In the genomic region with DNA sequence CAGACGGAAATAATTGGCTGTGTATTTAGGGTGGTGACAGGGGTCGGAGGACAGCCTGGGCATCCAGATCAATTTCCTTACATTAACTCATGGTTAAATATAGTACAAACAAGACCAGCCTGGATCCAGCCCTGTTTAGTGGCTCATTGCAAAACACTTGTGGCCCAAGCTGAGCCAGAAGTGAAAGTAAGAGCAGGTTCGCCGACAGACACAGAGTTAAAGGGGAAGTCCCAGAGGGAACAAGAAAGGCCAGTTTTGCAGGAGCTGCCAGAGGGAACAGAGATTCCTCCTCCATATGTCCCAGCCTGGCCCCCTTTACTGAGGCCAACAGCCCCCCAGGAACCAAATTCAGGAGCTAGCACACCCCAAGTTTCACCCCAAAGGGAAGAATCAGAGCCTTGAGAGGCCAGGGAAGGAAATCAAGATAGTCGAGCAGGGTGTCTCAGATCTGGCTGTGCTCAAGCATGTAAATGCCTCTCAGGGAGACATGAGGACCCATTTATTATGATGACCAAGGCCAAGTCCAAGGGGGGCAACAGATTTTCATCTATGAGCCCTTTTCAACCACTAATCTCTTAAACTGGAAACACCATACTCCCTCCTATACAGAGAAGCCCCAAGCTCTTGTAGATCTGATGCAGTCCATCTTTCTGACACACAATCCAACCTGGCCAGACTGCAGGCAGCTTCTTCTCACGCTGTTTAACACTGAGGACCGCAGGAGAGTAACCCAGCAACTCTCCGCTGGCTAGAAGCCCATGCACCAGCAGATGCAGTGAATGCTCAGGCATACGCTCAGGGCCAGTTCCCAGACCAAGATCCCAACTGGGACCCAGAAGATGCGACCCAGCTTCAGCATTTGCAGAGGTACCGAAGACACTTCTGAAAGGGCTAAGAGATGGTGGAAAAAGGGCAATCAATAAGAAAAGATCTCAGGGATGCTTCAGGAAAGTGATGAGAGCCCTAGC, we compare ENCODE assay signal across 8 cellular contexts. TPM values are rescaled to one million over a fixed set of nuclear protein-coding genes. Genes with fewer than 3 reads are reported as not detected.
DNase-seq lines count a peak whose midpoint lies in the region; ATAC-seq and TF ChIP-seq lines count a peak whose summit lies in the region.

No MANE protein-coding gene starts in this region.

- H3K36me3 Mint-ChIP-seq in CD4-positive, alpha-beta T cell (ENCODE audit: low read depth) = no peaks in the 10 kb centered on the region

- POLR2A ChIA-PET in CD4-positive, alpha-beta T cell (lab: Charles Lee) = interaction anchor here (1.0 kb wide), 1 partner anchor 169 kb away, joined by 3 read pairs; no protein-coding TSS in a partner anchor

- H3K79me2 ChIP-seq in osteoblast (ENCODE audit: insufficient read depth, low read length) = no peaks in the 10 kb centered on the region

- H3K27ac ChIP-seq in CD4-positive, alpha-beta T cell (ENCODE audit: low read depth, low read length) = no peak overlapping the region
- H3K27ac ChIP-seq in epithelial cell of prostate (no peak overlapping the region), osteoblast (ENCODE audit: low read depth, low read length) (peak overlapping the region; percentile 1)

- H3K4me2 ChIP-seq in osteoblast (ENCODE audit: insufficient read depth, low read length) = peak overlapping the region; percentile 86

- intact Hi-C loops in CD4-positive, alpha-beta T cell (cut with DNase I, micrococcal nuclease) = loop anchor here in 1 of 2 experiments (10.0 kb wide), 1 partner anchor 358 kb away; the partner anchor contains the start of gene MRPS33

- peak overlapping the region; percentile 92 for H2AFZ ChIP-seq in osteoblast (ENCODE audit: low read length)

- peaks cover 16% of the 10 kb centered on the region for H3K4me1 ChIP-seq in osteoblast (ENCODE audit: insufficient read depth, low read length)

- TF ChIP-seq CTCF in CD4-positive, alpha-beta T cell (IDR thresholded peaks at IDR 0.05) = no peak
- TF ChIP-seq CTCF in osteoblast (IDR thresholded peaks at IDR 0.05; ENCODE audit: extremely low read depth, low read depth, low read length) = no peak

- peaks cover 37% of the 10 kb centered on the region for H3K27me3 Mint-ChIP-seq in CD4-positive, alpha-beta T cell

- H3K9me3 ChIP-seq in CD4-positive, alpha-beta T cell (ENCODE audit: control insufficient read depth, low read length) = no peaks in the 10 kb centered on the region
- H3K9me3 ChIP-seq in osteoblast (ENCODE audit: low read depth, low read length) = no peaks in the 10 kb centered on the region

- peak; percentile 66 for ATAC-seq in CD4-positive, alpha-beta T cell (ENCODE audit: poor library complexity)
- peak; percentile 92 for ATAC-seq in HG03342 (IDR thresholded peaks at IDR 0.05; ENCODE audit: unreplicated experiment)

- no peaks in the 10 kb centered on the region for H3K27me3 ChIP-seq in CD4-positive, alpha-beta T cell (ENCODE audit: control insufficient read depth, insufficient read depth, low read length)
- H3K27me3 ChIP-seq in osteoblast (ENCODE audit: insufficient read depth, low read length) = no peaks in the 10 kb centered on the region

- peak in 5 of 10 experiments; percentile 18 to 39 (median 23) for DNase-seq in CD4-positive, alpha-beta T cell
- DNase-seq in GM19238 (ENCODE audit: insufficient read length, low spot score) = peak; percentile 42
- DNase-seq in SW480 (ENCODE audit: low spot score) = peak; percentile 40
- peak; percentile 63 for DNase-seq in epithelial cell of prostate (ENCODE audit: low read depth, low spot score)
- peak; percentile 90 for DNase-seq in osteoblast (ENCODE audit: insufficient read length, low spot score, missing footprints)
- no peak for DNase-seq in T1000 (lab: John Stamatoyannopoulos, UW)
- no peak for DNase-seq in NCI-H446 treated with DMSO at 0.1 percent for 48 hours (lab: John Stamatoyannopoulos, UW)

- peak overlapping the region; percentile 63 for H3K4me3 ChIP-seq in osteoblast (ENCODE audit: insufficient read depth, low read length)

- CTCF ChIA-PET in CD4-positive, alpha-beta T cell (lab: Charles Lee) = interaction anchor here (1.1 kb wide), 1 partner anchor 10 kb away, joined by 3 read pairs; no protein-coding TSS in a partner anchor

- no peaks in the 10 kb centered on the region for H3K36me3 ChIP-seq in osteoblast (ENCODE audit: insufficient read depth, low read length)

- no peaks in the 10 kb centered on the region for H3K9me3 Mint-ChIP-seq in CD4-positive, alpha-beta T cell

- H3K4me3 Mint-ChIP-seq in CD4-positive, alpha-beta T cell = peak overlapping the region; percentile 82

- H4K20me1 ChIP-seq in osteoblast (ENCODE audit: insufficient read depth, low read length) = no peaks in the 10 kb centered on the region

- peak overlapping the region; percentile 76 for H3K27ac Mint-ChIP-seq in CD4-positive, alpha-beta T cell

- peaks cover 18% of the 10 kb centered on the region for H3K4me1 Mint-ChIP-seq in CD4-positive, alpha-beta T cell (ENCODE audit: low read depth)

RNA-seq across cellular contexts. Expression of gene ADCK2, which starts 15.9 kb away (rescaled TPM):
- 10 to 100 TPM; 14.8 to 15.7 TPM for total RNA-seq in CD4-positive, alpha-beta T cell
- 25.3 and 28.6 TPM in 2 replicates for total RNA-seq in osteoblast

RNA-seq across cellular contexts. Expression of gene DENND2A, which starts 16.2 kb away (rescaled TPM):
- total RNA-seq in CD4-positive, alpha-beta T cell = not detected
- 0.36 and 0.59 TPM in 2 replicates for total RNA-seq in osteoblast

RNA-seq across cellular contexts. Expression of gene NDUFB2, which starts 39.7 kb away (rescaled TPM):
- total RNA-seq in CD4-positive, alpha-beta T cell = 10 to 100 TPM; 73.7 to 84.4 TPM
- total RNA-seq in osteoblast = 56.5 and 66.3 TPM in 2 replicates

Comparison
In these comparisons a context has a peak if more than half of its experiments do, and no peak if none do; other contexts are left out.
1. DNase-seq: peak in GM19238 (single experiment), SW480 (single experiment), epithelial cell of prostate (single experiment) and osteoblast (single experiment); none in T1000 (single experiment) and NCI-H446 treated with DMSO at 0.1 percent for 48 hours (single experiment).